In the genomic region with DNA sequence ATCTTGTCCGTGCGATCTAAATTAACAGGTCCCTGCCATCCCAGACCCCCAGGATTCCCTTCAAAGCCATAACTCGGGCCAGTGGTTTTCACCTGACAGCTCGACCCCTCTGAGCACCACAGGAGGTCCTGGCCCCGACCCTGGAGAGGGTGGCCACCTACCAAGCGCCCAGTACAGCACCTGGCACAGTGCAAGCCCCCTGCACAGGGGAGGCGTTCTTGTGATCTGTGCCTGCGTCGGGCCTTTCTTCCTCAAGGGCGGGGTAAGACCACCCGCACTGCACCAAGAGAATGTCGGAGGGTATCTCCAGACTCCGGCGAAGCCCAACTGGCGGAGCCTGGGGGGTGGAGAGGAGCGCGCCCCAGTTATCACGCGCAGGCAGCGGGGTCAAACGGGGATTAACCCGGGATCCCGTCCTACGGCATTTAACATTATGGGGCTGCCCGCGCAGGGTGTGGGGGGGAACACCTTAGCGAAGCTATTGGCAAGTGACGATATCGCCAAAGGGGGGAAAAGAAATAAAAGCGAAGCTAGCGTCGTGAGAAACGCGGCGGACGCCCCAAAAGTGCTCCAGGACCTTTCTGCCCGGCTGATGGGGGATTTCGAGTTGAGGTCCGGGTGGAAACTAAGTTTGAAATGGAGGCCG, we compare ENCODE assay signal across 8 cellular contexts. TPM values are rescaled to one million over a fixed set of nuclear protein-coding genes. Genes with fewer than 3 reads are reported as not detected.
A peak's percentile ranks its signal among the peaks of the same experiment; 100 is the strongest.
DNase-seq lines count a peak whose midpoint lies in the region; ATAC-seq and TF ChIP-seq lines count a peak whose summit lies in the region.

No MANE protein-coding gene starts in this region.

- H3K27ac Mint-ChIP-seq in activated naive CD4-positive, alpha-beta T cell treated with anti-CD3 and anti-CD28 coated beads, Interleukin-2, amount 50 U/mL, for 72 hours, result peak overlapping the region; percentile 99

- TF ChIP-seq CTCF in KMS-11 (conservative IDR thresholded peaks at IDR 0.05; ENCODE audit: low read depth, low read length), result 0 out of 2 replicates have a peak, but pooled peaks have one; percentile 23
- no peak for TF ChIP-seq CTCF in right atrium auricular region (IDR thresholded peaks at IDR 0.05)

- H3K4me3 ChIP-seq in ACC112 (ENCODE audit: low read depth, low read length) (peak overlapping the region; percentile 92), KMS-11 (IDR thresholded peaks at IDR 0.05; ENCODE audit: insufficient read depth, low read depth, low read length) (peak overlapping the region; percentile 39), right atrium auricular region (peak overlapping the region; percentile 72 to 79)

- H2AFZ ChIP-seq in ACC112 (ENCODE audit: low read length, unreplicated experiment) (no peak overlapping the region), KMS-11 (ENCODE audit: low read depth) (peak overlapping the region; percentile 42; the same call in 1 of the 2 replicates)

- peaks cover 29% of the 10 kb centered on the region for H3K79me2 ChIP-seq in ACC112 (ENCODE audit: control insufficient read depth, insufficient read depth, low read length, unreplicated experiment)
- H3K79me2 ChIP-seq in KMS-11 (ENCODE audit: insufficient read depth, low read depth), result peaks cover 35% of the 10 kb centered on the region

- no peaks in the 10 kb centered on the region for H3K9me3 ChIP-seq in right atrium auricular region

- peaks cover 12% of the 10 kb centered on the region; the same call in 1 of the 2 replicates for H3K36me3 ChIP-seq in ACC112 (ENCODE audit: insufficient read depth, low read length)
- H3K36me3 ChIP-seq in KMS-11 (ENCODE audit: insufficient read depth), result peaks cover 20% of the 10 kb centered on the region; the same call in 1 of the 2 replicates
- peaks cover 23% of the 10 kb centered on the region for H3K36me3 ChIP-seq in right atrium auricular region

- H3K4me2 ChIP-seq in KMS-11, result peak overlapping the region; percentile 94

- intact Hi-C loops in sciatic nerve (cut with DNase I), result no loop called here

- H3K27ac ChIP-seq in ACC112 (ENCODE audit: low read depth, low read length) (peak overlapping the region; percentile 91), KMS-11 (peak overlapping the region; percentile 76), right atrium auricular region (peak overlapping the region; percentile 96 to 99)

- no peaks in the 10 kb centered on the region for H4K20me1 ChIP-seq in KMS-11 (ENCODE audit: insufficient read depth)

- peak overlapping the region; percentile 65; the same call in 1 of the 2 replicates for H3K9ac ChIP-seq in KMS-11

- peaks cover 14% of the 10 kb centered on the region for H3K4me1 ChIP-seq in ACC112 (ENCODE audit: control insufficient read depth, insufficient read depth, low read length, unreplicated experiment)
- H3K4me1 ChIP-seq in KMS-11 (ENCODE audit: low read depth, poor library complexity, severe bottlenecking), result peaks cover 39% of the 10 kb centered on the region
- H3K4me1 ChIP-seq in right atrium auricular region, result peaks cover 0 to 47% of the 10 kb centered on the region in 2 donors

- H3K27me3 ChIP-seq in ACC112 (ENCODE audit: insufficient read depth, low read length) (no peaks in the 10 kb centered on the region), KMS-11 (ENCODE audit: insufficient read depth, low read depth) (no peaks in the 10 kb centered on the region), right atrium auricular region (no peaks in the 10 kb centered on the region)

- peaks cover 40 to 45% of the 10 kb centered on the region in 2 donors for H3K36me3 Mint-ChIP-seq in activated naive CD4-positive, alpha-beta T cell treated with anti-CD3 and anti-CD28 coated beads, Interleukin-2, amount 50 U/mL, for 72 hours

- ATAC-seq in activated naive CD4-positive, alpha-beta T cell treated with anti-CD3 and anti-CD28 coated beads, Interleukin-2, amount 50 U/mL, for 72 hours, result no peak
- ATAC-seq in sciatic nerve (peak; percentile 0), HG03039 (IDR thresholded peaks at IDR 0.05; ENCODE audit: unreplicated experiment) (no peak), GM19467 (IDR thresholded peaks at IDR 0.05; ENCODE audit: unreplicated experiment) (no peak), GM18858 (IDR thresholded peaks at IDR 0.05; ENCODE audit: unreplicated experiment) (no peak)

- peak in 1 of 2 donors; percentile 72 for DNase-seq in activated naive CD4-positive, alpha-beta T cell treated with anti-CD3 and anti-CD28 coated beads, Interleukin-2, amount 50 U/mL, for 72 hours (ENCODE audit: low spot score in 2 of 2)
- DNase-seq in right atrium auricular region (ENCODE audit: low spot score) (no peak), sciatic nerve (ENCODE audit: low spot score) (peak; percentile 75)

- H3K9me3 Mint-ChIP-seq in activated naive CD4-positive, alpha-beta T cell treated with anti-CD3 and anti-CD28 coated beads, Interleukin-2, amount 50 U/mL, for 72 hours, result no peaks in the 10 kb centered on the region

RNA-seq across cellular contexts. Expression of a gene that starts 1.3 kb away (rescaled TPM):
- 100 to 1,000 TPM; 658 to 720 TPM for total RNA-seq in activated naive CD4-positive, alpha-beta T cell treated with anti-CD3 and anti-CD28 coated beads, Interleukin-2, amount 50 U/mL, for 72 hours
- total RNA-seq in right atrium auricular region, result 100 to 1,000 TPM; 102 to 115 TPM
- total RNA-seq in sciatic nerve, result 192 TPM

RNA-seq across cellular contexts. Expression of a gene that starts 19.5 kb away (rescaled TPM):
- total RNA-seq in activated naive CD4-positive, alpha-beta T cell treated with anti-CD3 and anti-CD28 coated beads, Interleukin-2, amount 50 U/mL, for 72 hours, result 100 to 1,000 TPM; 129 to 170 TPM
- total RNA-seq in right atrium auricular region (100 to 1,000 TPM; 309 to 329 TPM), sciatic nerve (106 TPM)

RNA-seq across cellular contexts. Expression of a gene that starts 27.0 kb away (rescaled TPM):
- 100 to 1,000 TPM; 105 to 137 TPM for total RNA-seq in activated naive CD4-positive, alpha-beta T cell treated with anti-CD3 and anti-CD28 coated beads, Interleukin-2, amount 50 U/mL, for 72 hours
- total RNA-seq in right atrium auricular region, result 1 to 10 TPM; 3.3 to 5.5 TPM
- total RNA-seq in sciatic nerve, result 9.6 TPM

RNA-seq across cellular contexts. Expression of a gene that starts 38.4 kb away (rescaled TPM):
- under 1 TPM; 0.59 to 0.66 TPM for total RNA-seq in activated naive CD4-positive, alpha-beta T cell treated with anti-CD3 and anti-CD28 coated beads, Interleukin-2, amount 50 U/mL, for 72 hours
- total RNA-seq in right atrium auricular region (under 1 TPM in 1 of 2 donors, not detected in 1; 0.67 TPM), sciatic nerve (1.3 TPM)

RNA-seq across cellular contexts. Expression of a gene that starts 48.3 kb away (rescaled TPM):
- total RNA-seq in activated naive CD4-positive, alpha-beta T cell treated with anti-CD3 and anti-CD28 coated beads, Interleukin-2, amount 50 U/mL, for 72 hours, result 10 to 100 TPM; 31.5 to 46.0 TPM
- total RNA-seq in right atrium auricular region, result 100 to 1,000 TPM in 1 of 2 donors, 10 to 100 TPM in 1; 91.5 to 170 TPM
- total RNA-seq in sciatic nerve, result 86.4 TPM

Comparison
In these comparisons a context has a peak if more than half of its experiments do, and no peak if none do; other contexts are left out.
1. H3K4me3 ChIP-seq: peak in every context shown above with its lines; median percentile 92 in ACC112; 76 in right atrium auricular region; 39 in KMS-11.